Comparison of ENCODE assay signal across 28 cellular contexts in genomic region chr3:192413461-192413860, GRCh38.
A peak's percentile ranks its signal among the peaks of the same experiment; 100 is the strongest.
DNase-seq lines count a peak whose midpoint lies in the region; ATAC-seq, FAIRE-seq and TF ChIP-seq lines count a peak whose summit lies in the region.
"Had no signal": no experiment of that assay in that cellular context is flagged by ENCODE, and none has a peak within 500 bp of the region (broad histone marks: within the 10 kb centered on the region; RNA-seq: fewer than 3 reads in every experiment).

No MANE protein-coding gene starts in this region.

- H3K9me3 ChIP-seq in A549: no peaks in the 10 kb centered on the region
- no peaks in the 10 kb centered on the region for H3K9me3 ChIP-seq in endothelial cell of umbilical vein (replicated peaks; ENCODE audit: control insufficient read depth, insufficient read depth, low read length)
- no peaks in the 10 kb centered on the region for H3K9me3 ChIP-seq in keratinocyte (ENCODE audit: control insufficient read depth, low read depth, low read length)
- H3K9me3 ChIP-seq in PC-9 (ENCODE audit: insufficient read depth, low read depth): no peaks in the 10 kb centered on the region

- H3K27me3 ChIP-seq in endothelial cell of umbilical vein (ENCODE audit: control insufficient read depth in 2 of 2, insufficient read depth in 2 of 2, low read length in 2 of 2): no peaks in the 10 kb centered on the region
- H3K27me3 ChIP-seq in keratinocyte (ENCODE audit: control insufficient read depth, extremely low read depth, insufficient read depth, low read length): peaks cover 26% of the 10 kb centered on the region
- no peaks in the 10 kb centered on the region for H3K27me3 ChIP-seq in PC-9 (ENCODE audit: insufficient read depth, low read depth)
- H3K27me3 ChIP-seq: BLaER1 treated with 17β-estradiol and CSF1 and Interleukin-3, amounts not matched to agents 10 nM and 100 nM had no signal

- H3K36me3 ChIP-seq in endothelial cell of umbilical vein (ENCODE audit: control insufficient read depth in 2 of 2, extremely low read depth in 1 of 2, insufficient read depth in 2 of 2, low read length in 2 of 2): no peaks in the 10 kb centered on the region
- H3K36me3 ChIP-seq in keratinocyte (ENCODE audit: control insufficient read depth in 2 of 2, extremely low read depth in 1 of 2, insufficient read depth in 2 of 2, low read length in 2 of 2): no peaks in the 10 kb centered on the region
- H3K36me3 ChIP-seq in PC-9 (ENCODE audit: low read depth): no peaks in the 10 kb centered on the region
- H3K36me3 ChIP-seq: BLaER1 treated with 17β-estradiol and CSF1 and Interleukin-3, amounts not matched to agents 10 nM and 100 nM had no signal

- TF ChIP-seq CTCF in A549 (IDR thresholded peaks at IDR 0.05): no peak
- TF ChIP-seq CTCF in endothelial cell of umbilical vein (IDR thresholded peaks at IDR 0.05; ENCODE audit: extremely low read depth in 1 of 2, insufficient read depth in 1 of 2, low read depth in 1 of 2, low read length in 2 of 2): no peak
- TF ChIP-seq CTCF in keratinocyte (optimal IDR thresholded peaks at IDR 0.05 in 1 of 3, IDR thresholded peaks at IDR 0.05 in 1 of 3, conservative IDR thresholded peaks at IDR 0.05 in 1 of 3; ENCODE audit: extremely low read depth in 1 of 3, insufficient read depth in 2 of 3, low read length in 3 of 3): no peak
- TF ChIP-seq CTCF in PC-9 (conservative IDR thresholded peaks at IDR 0.05): no peak

- WGBS in A549 (ENCODE audit: missing lambda C conversion rate): 16% methylated on average over 2 of the region's 2 CpGs

- POLR2A ChIA-PET in A549 (lab: Yijun Ruan, JAX): no interaction called here
- POLR2A ChIA-PET in endothelial cell of umbilical vein (lab: Charles Lee): no interaction called here
- POLR2A ChIA-PET in PC-9 (lab: Charles Lee; ENCODE audit: unreplicated experiment): no interaction called here

- no peaks in the 10 kb centered on the region for H3K9me2 ChIP-seq in PC-9 (ENCODE audit: insufficient read depth)

- H3K79me2 ChIP-seq in endothelial cell of umbilical vein (ENCODE audit: control insufficient read depth, insufficient read depth, low read length): no peaks in the 10 kb centered on the region
- no peaks in the 10 kb centered on the region for H3K79me2 ChIP-seq in keratinocyte (ENCODE audit: control insufficient read depth, insufficient read depth, low read length)
- no peaks in the 10 kb centered on the region for H3K79me2 ChIP-seq in PC-9 (ENCODE audit: low read depth)

- CTCF ChIA-PET in A549 (lab: Yijun Ruan, JAX): interaction anchor here (1.0 to 2.2 kb wide), 2 partner anchors 9 to 31 kb away, joined by 3 to 9 read pairs; no protein-coding TSS in a partner anchor
- CTCF ChIA-PET in endothelial cell of umbilical vein (lab: Charles Lee): interaction anchor here (3.9 kb wide), 1 partner anchor 9 kb away, joined by 21 read pairs; no protein-coding TSS in a partner anchor
- CTCF ChIA-PET in PC-9 (lab: Charles Lee): no interaction called here

- TF ChIP-seq EP300 in A549 (IDR thresholded peaks at IDR 0.05): no peak

- H3K9ac ChIP-seq in endothelial cell of umbilical vein (replicated peaks; ENCODE audit: extremely low read depth, insufficient read depth, low read length): no peak overlapping the region
- no peak overlapping the region for H3K9ac ChIP-seq in keratinocyte (ENCODE audit: control insufficient read depth, extremely low read depth, insufficient read depth, low read length)
- H3K9ac ChIP-seq: BLaER1 treated with 17β-estradiol and CSF1 and Interleukin-3, amounts not matched to agents 10 nM and 100 nM had no signal

- H3K27ac ChIP-seq in A549 (no peak overlapping the region), endothelial cell of umbilical vein (ENCODE audit: insufficient read depth, low read depth, low read length) (no peak overlapping the region), keratinocyte (ENCODE audit: control insufficient read depth, insufficient read depth, low read length) (no peak overlapping the region), PC-9 (no peak overlapping the region)
- H3K27ac ChIP-seq: BLaER1 treated with 17β-estradiol and CSF1 and Interleukin-3, amounts not matched to agents 10 nM and 100 nM had no signal

- no peaks in the 10 kb centered on the region for H4K20me1 ChIP-seq in endothelial cell of umbilical vein (replicated peaks; ENCODE audit: control insufficient read depth, extremely low read depth, insufficient read depth, low read length)
- no peaks in the 10 kb centered on the region for H4K20me1 ChIP-seq in keratinocyte (ENCODE audit: control insufficient read depth, extremely low read depth, insufficient read depth, low read length)
- H4K20me1 ChIP-seq in PC-9 (ENCODE audit: insufficient read depth): no peaks in the 10 kb centered on the region
- H4K20me1 ChIP-seq: BLaER1 treated with 17β-estradiol and CSF1 and Interleukin-3, amounts not matched to agents 10 nM and 100 nM had no signal

- H3K4me1 ChIP-seq in A549 (peaks cover 10% of the 10 kb centered on the region; the same call in 2 of the 3 replicates), endothelial cell of umbilical vein (ENCODE audit: control insufficient read depth, extremely low read depth, insufficient read depth, low read length) (peaks cover 32% of the 10 kb centered on the region), keratinocyte (ENCODE audit: control insufficient read depth, extremely low read depth, insufficient read depth, low read length) (peaks cover 6% of the 10 kb centered on the region), PC-9 (replicated peaks; ENCODE audit: insufficient read depth) (no peaks in the 10 kb centered on the region)
- H3K4me1 ChIP-seq: BLaER1 treated with 17β-estradiol and CSF1 and Interleukin-3, amounts not matched to agents 10 nM and 100 nM had no signal

- dilution Hi-C loops in endothelial cell of umbilical vein (cut with MboI; ENCODE audit: extremely low pct_ligation_motif_present, low sequenced_read_pairs) (no loop called here), keratinocyte (cut with MboI; ENCODE audit: extremely low pct_ligation_motif_present, low sequenced_read_pairs) (no loop called here)

- H3F3A ChIP-seq in PC-9 (ENCODE audit: insufficient read depth, low read depth): no peaks in the 10 kb centered on the region

- no TSS peak for BruUV-seq in endothelial cell of umbilical vein (replicated peaks; lab: Mats Ljungman, UMichigan)
- no TSS peak for BruUV-seq in PC-9 (replicated peaks; lab: Mats Ljungman, UMichigan)

- H3K9me1 ChIP-seq in endothelial cell of umbilical vein (replicated peaks; ENCODE audit: control insufficient read depth, extremely low read depth, insufficient read depth, low read length): no peaks in the 10 kb centered on the region
- no peaks in the 10 kb centered on the region for H3K9me1 ChIP-seq in keratinocyte (ENCODE audit: control insufficient read depth, extremely low read depth, insufficient read depth, low read length)

- DNase-seq in A549 (ENCODE audit: low read depth in 1 of 2, low spot score in 1 of 2): peak; percentile 5 to 36
- DNase-seq in M059J (ENCODE audit: low read depth): peak; percentile 7
- DNase-seq in endothelial cell of umbilical vein (ENCODE audit: low read depth, low spot score): peak; percentile 12
- no peak for DNase-seq in keratinocyte (ENCODE audit: low read depth, low spot score)
- no peak for DNase-seq in GM19238 (ENCODE audit: insufficient read length, low spot score)
- DNase-seq in inferior parietal cortex (ENCODE audit: extremely low spot score): no peak
- DNase-seq in stimulated activated CD4-positive, alpha-beta T cell treated with anti-CD3 and anti-CD28 coated beads, Interleukin-1b, Interleukin-23, amount 100 ng/mL, for 48 hours: no peak
- DNase-seq in PC-9: no peak
- DNase-seq: 8988T; CD4-positive, alpha-beta T cell; DMS 273 treated with DMSO at 0.1 percent for 48 hours; DMS79; EL; GDM1; GOT3; HCEC 1CT; KBM-7; MM.1S; NCI-H1048; NCI-H1417; NCI-H1694; NCI-H2081; NCI-H2227 treated with DMSO at 0.1 percent for 48 hours; NCI-H526 treated with DMSO at 0.1 percent for 48 hours; SHP77 treated with DMSO at 0.1 percent for 48 hours had no signal

- ATAC-seq in A549: no peak
- ATAC-seq: GM12878, Panc1 had no signal

- no peak for TF ChIP-seq RAD21 in A549 (conservative IDR thresholded peaks at IDR 0.05 in 1 of 2, IDR thresholded peaks at IDR 0.05 in 1 of 2)

- FAIRE-seq in A549 (lab: Jason Lieb, UNC) (no peak), endothelial cell of umbilical vein (lab: Jason Lieb, UNC) (no peak), keratinocyte (lab: Jason Lieb, UNC) (no peak)
- FAIRE-seq: GM12878 had no signal

- H3K4me3 ChIP-seq in A549 (no peak overlapping the region), endothelial cell of umbilical vein (replicated peaks in 1 of 3; ENCODE audit: insufficient read depth in 1 of 3, low read depth in 1 of 3, low read length in 3 of 3) (no peak overlapping the region), keratinocyte (ENCODE audit: control insufficient read depth in 2 of 3, extremely low read depth in 1 of 3, insufficient read depth in 2 of 3, low read depth in 1 of 3, low read length in 3 of 3) (no peak overlapping the region), PC-9 (no peak overlapping the region)
- H3K4me3 ChIP-seq: BLaER1 treated with 17β-estradiol and CSF1 and Interleukin-3, amounts not matched to agents 10 nM and 100 nM; GM12878 had no signal

- peak overlapping the region; percentile 27; the same call in 1 of the 3 replicates for H3K4me2 ChIP-seq in A549
- peak overlapping the region; percentile 27 for H3K4me2 ChIP-seq in endothelial cell of umbilical vein (ENCODE audit: insufficient read depth, low read length)
- peak overlapping the region; percentile 10 for H3K4me2 ChIP-seq in keratinocyte (ENCODE audit: control insufficient read depth, extremely low read depth, insufficient read depth, low read depth, low read length)
- H3K4me2 ChIP-seq in PC-9: no peak overlapping the region
- H3K4me2 ChIP-seq: BLaER1 treated with 17β-estradiol and CSF1 and Interleukin-3, amounts not matched to agents 10 nM and 100 nM had no signal

- H2AFZ ChIP-seq in endothelial cell of umbilical vein (ENCODE audit: low read depth, low read length) (no peak overlapping the region), keratinocyte (ENCODE audit: control insufficient read depth, low read length) (no peak overlapping the region), PC-9 (no peak overlapping the region)

- TF ChIP-seq POLR2A in A549 (IDR thresholded peaks at IDR 0.05; ENCODE audit: low read length) (no peak), endothelial cell of umbilical vein (IDR thresholded peaks at IDR 0.05; ENCODE audit: low read depth, low read length) (no peak)

- intact Hi-C loops in endothelial cell of umbilical vein (cut with micrococcal nuclease): no loop called here
- intact Hi-C loops in PC-9 (cut with micrococcal nuclease; ENCODE audit: unreplicated experiment): no loop called here

TF ChIP-seq in A549, 52 proteins besides CTCF, POLR2A, EP300 and RAD21 (continues in another document):
- TF ChIP-seq FOSL2 (IDR thresholded peaks at IDR 0.05): no peak
- TF ChIP-seq FOSL2 (CRISPR knock-in tag; IDR thresholded peaks at IDR 0.05): peak; percentile 15; the same call in 1 of the 2 replicates
- no peak for TF ChIP-seq MYC (IDR thresholded peaks at IDR 0.05; ENCODE audit: borderline replicate concordance, low read length)

TF ChIP-seq in endothelial cell of umbilical vein, 7 proteins besides CTCF, POLR2A, EP300 and RAD21 (continues in another document):
- TF ChIP-seq FOS (IDR thresholded peaks at IDR 0.05; ENCODE audit: borderline replicate concordance, insufficient read depth, low read length) (peak; percentile 22), JUN (IDR thresholded peaks at IDR 0.05; ENCODE audit: borderline replicate concordance, insufficient read depth, insufficient read length, low read depth) (no peak)

Comparison
In these comparisons a context has a peak if more than half of its experiments do, and no peak if none do; other contexts are left out.
1. DNase-seq: peak in A549 (2 of 2), M059J (single experiment) and endothelial cell of umbilical vein (single experiment); none in keratinocyte (single experiment), GM19238 (single experiment), inferior parietal cortex (single experiment), stimulated activated CD4-positive, alpha-beta T cell treated with anti-CD3 and anti-CD28 coated beads, Interleukin-1b, Interleukin-23, amount 100 ng/mL, for 48 hours (single experiment) and PC-9 (0 of 2).